In the genomic region with DNA sequence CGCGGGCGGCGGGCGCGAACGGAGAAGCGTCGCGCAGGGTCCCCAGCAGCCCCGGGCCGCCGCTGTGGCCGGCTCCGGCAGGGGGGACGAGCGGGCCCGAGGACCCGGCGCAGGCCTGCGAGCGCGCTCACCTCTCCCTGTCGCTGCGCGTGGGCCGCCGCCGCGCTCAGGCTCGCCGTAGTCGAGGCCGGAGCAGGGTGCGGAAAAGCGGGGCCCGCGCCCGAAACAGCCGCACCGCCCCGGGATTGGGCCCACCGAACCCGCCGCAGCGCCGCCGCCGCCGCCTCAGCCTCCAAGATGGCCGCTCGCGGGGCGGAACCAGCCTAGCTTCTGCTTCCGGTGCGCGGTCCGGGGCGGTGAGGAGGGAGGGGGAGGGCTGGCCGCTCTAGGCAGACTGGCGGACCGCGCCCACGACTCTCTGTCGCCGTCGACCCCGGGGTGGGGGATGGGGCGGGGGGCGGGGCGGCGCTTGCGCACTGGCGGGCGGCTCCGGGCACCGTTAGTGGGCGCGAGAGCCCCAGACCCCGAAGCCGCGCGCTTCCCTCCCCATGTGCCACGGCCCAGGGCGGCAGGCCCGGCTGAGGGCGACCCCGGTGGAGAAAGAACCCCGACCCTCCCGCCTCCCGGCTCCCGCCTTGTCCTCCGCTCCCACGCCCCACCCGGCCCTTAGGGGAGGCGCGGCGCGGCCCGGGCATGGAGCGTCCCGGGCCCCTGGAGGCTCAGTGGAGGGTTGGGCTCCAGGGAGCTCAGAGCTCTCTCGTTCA, we compare ENCODE assay signal across 1 cellular context.
TF ChIP-seq lines count a peak whose summit lies in the region.

A gene (minus strand): TSS at position 320 of the 764 bp plus-strand sequence. CDS start 5,862 bp downstream, outside the sequence.

TF ChIP-seq in HepG2, 621 proteins besides CTCF, POLR2A, EP300 and RAD21 (continued from another document and continues in another):
- TF ChIP-seq, protein P1, sequence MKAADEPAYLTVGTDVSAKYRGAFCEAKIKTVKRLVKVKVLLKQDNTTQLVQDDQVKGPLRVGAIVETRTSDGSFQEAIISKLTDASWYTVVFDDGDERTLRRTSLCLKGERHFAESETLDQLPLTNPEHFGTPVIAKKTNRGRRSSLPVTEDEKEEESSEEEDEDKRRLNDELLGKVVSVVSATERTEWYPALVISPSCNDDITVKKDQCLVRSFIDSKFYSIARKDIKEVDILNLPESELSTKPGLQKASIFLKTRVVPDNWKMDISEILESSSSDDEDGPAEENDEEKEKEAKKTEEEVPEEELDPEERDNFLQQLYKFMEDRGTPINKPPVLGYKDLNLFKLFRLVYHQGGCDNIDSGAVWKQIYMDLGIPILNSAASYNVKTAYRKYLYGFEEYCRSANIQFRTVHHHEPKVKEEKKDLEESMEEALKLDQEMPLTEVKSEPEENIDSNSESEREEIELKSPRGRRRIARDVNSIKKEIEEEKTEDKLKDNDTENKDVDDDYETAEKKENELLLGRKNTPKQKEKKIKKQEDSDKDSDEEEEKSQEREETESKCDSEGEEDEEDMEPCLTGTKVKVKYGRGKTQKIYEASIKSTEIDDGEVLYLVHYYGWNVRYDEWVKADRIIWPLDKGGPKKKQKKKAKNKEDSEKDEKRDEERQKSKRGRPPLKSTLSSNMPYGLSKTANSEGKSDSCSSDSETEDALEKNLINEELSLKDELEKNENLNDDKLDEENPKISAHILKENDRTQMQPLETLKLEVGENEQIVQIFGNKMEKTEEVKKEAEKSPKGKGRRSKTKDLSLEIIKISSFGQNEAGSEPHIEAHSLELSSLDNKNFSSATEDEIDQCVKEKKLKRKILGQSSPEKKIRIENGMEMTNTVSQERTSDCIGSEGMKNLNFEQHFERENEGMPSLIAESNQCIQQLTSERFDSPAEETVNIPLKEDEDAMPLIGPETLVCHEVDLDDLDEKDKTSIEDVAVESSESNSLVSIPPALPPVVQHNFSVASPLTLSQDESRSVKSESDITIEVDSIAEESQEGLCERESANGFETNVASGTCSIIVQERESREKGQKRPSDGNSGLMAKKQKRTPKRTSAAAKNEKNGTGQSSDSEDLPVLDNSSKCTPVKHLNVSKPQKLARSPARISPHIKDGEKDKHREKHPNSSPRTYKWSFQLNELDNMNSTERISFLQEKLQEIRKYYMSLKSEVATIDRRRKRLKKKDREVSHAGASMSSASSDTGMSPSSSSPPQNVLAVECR (CRISPR knock-in tag; IDR thresholded peaks at IDR 0.05; ENCODE audit: borderline replicate concordance), result peak; percentile 73
- TF ChIP-seq RNF2 (conservative IDR thresholded peaks at IDR 0.05; ENCODE audit: low read depth) (no peak), REPIN1 (CRISPR knock-in tag; IDR thresholded peaks at IDR 0.05; ENCODE audit: borderline replicate concordance, low read depth) (peak; percentile 72), MLLT10 (CRISPR knock-in tag; IDR thresholded peaks at IDR 0.05) (no peak), ZNF589 (CRISPR knock-in tag; conservative IDR thresholded peaks at IDR 0.05) (peak; percentile 59; the same call in 1 of the 2 replicates), HDAC1 (CRISPR knock-in tag; IDR thresholded peaks at IDR 0.05) (peak; percentile 57; the same call in 1 of the 2 replicates), FLYWCH1 (CRISPR knock-in tag; IDR thresholded peaks at IDR 0.05) (no peak), NR2F6 (IDR thresholded peaks at IDR 0.05) (no peak), NR2F6 (CRISPR knock-in tag; IDR thresholded peaks at IDR 0.05) (peak; percentile 23; the same call in 1 of the 2 replicates), ZNF335 (CRISPR knock-in tag; IDR thresholded peaks at IDR 0.05) (no peak), STAT5B (CRISPR knock-in tag; IDR thresholded peaks at IDR 0.05) (no peak), ZNF446 (CRISPR knock-in tag; IDR thresholded peaks at IDR 0.05) (peak; percentile 80; the same call in 1 of the 2 replicates), ZNF17 (CRISPR knock-in tag; IDR thresholded peaks at IDR 0.05) (no peak), SP1 (IDR thresholded peaks at IDR 0.05) (no peak), SP1 (CRISPR knock-in tag; IDR thresholded peaks at IDR 0.05) (peak; percentile 68; the same call in 1 of the 2 replicates), SAP130 (CRISPR knock-in tag; IDR thresholded peaks at IDR 0.05; ENCODE audit: low read depth) (peak; percentile 71; the same call in 1 of the 2 replicates), EED (CRISPR knock-in tag; IDR thresholded peaks at IDR 0.05) (no peak), HCFC1 (IDR thresholded peaks at IDR 0.05; ENCODE audit: low read depth, low read length) (peak; percentile 61), HOXA9 (CRISPR knock-in tag; IDR thresholded peaks at IDR 0.05; ENCODE audit: borderline replicate concordance) (0 out of 2 replicates have a peak, but pooled peaks have one; percentile 71), SOX6 (IDR thresholded peaks at IDR 0.05) (no peak), SOX6 (CRISPR knock-in tag; IDR thresholded peaks at IDR 0.05) (no peak), ZNF766 (CRISPR knock-in tag; IDR thresholded peaks at IDR 0.05; ENCODE audit: borderline replicate concordance) (no peak), TBL1XR1 (IDR thresholded peaks at IDR 0.05; ENCODE audit: borderline replicate concordance, low read length, partially characterized antibody) (no peak), ZNF501 (CRISPR knock-in tag; IDR thresholded peaks at IDR 0.05) (peak; percentile 68), IRF2 (CRISPR knock-in tag; IDR thresholded peaks at IDR 0.05) (peak; percentile 72; the same call in 1 of the 2 replicates), ZBTB38 (CRISPR knock-in tag; IDR thresholded peaks at IDR 0.05) (no peak), ZNF530 (CRISPR knock-in tag; IDR thresholded peaks at IDR 0.05; ENCODE audit: low read depth) (no peak), ZNF430 (CRISPR knock-in tag; IDR thresholded peaks at IDR 0.05) (no peak), MAF1 (CRISPR knock-in tag; IDR thresholded peaks at IDR 0.05; ENCODE audit: borderline replicate concordance) (no peak; the same call in 1 of the 2 replicates), ZNF563 (CRISPR knock-in tag; IDR thresholded peaks at IDR 0.05) (0 out of 2 replicates have a peak, but pooled peaks have one; percentile 32), LCORL (IDR thresholded peaks at IDR 0.05) (no peak), LCORL (CRISPR knock-in tag; IDR thresholded peaks at IDR 0.05) (0 out of 2 replicates have a peak, but pooled peaks have one; percentile 59), ZNF251 (CRISPR knock-in tag; IDR thresholded peaks at IDR 0.05) (no peak), ZNF607 (CRISPR knock-in tag; IDR thresholded peaks at IDR 0.05; ENCODE audit: borderline replicate concordance) (peak; percentile 31; the same call in 1 of the 2 replicates), ATAD3A (CRISPR knock-in tag; IDR thresholded peaks at IDR 0.05) (no peak), FIP1L1 (IDR thresholded peaks at IDR 0.05; ENCODE audit: borderline replicate concordance, insufficient read depth, low read depth, low read length) (no peak), SMARCE1 (IDR thresholded peaks at IDR 0.05; ENCODE audit: borderline replicate concordance) (no peak)
- TF ChIP-seq, protein P2, sequence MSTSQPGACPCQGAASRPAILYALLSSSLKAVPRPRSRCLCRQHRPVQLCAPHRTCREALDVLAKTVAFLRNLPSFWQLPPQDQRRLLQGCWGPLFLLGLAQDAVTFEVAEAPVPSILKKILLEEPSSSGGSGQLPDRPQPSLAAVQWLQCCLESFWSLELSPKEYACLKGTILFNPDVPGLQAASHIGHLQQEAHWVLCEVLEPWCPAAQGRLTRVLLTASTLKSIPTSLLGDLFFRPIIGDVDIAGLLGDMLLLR (CRISPR knock-in tag; IDR thresholded peaks at IDR 0.05), result no peak
- TF ChIP-seq, protein P3, sequence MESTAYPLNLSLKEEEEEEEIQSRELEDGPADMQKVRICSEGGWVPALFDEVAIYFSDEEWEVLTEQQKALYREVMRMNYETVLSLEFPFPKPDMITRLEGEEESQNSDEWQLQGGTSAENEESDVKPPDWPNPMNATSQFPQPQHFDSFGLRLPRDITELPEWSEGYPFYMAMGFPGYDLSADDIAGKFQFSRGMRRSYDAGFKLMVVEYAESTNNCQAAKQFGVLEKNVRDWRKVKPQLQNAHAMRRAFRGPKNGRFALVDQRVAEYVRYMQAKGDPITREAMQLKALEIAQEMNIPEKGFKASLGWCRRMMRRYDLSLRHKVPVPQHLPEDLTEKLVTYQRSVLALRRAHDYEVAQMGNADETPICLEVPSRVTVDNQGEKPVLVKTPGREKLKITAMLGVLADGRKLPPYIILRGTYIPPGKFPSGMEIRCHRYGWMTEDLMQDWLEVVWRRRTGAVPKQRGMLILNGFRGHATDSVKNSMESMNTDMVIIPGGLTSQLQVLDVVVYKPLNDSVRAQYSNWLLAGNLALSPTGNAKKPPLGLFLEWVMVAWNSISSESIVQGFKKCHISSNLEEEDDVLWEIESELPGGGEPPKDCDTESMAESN (CRISPR knock-in tag; conservative IDR thresholded peaks at IDR 0.05), result no peak
- TF ChIP-seq, protein P4, sequence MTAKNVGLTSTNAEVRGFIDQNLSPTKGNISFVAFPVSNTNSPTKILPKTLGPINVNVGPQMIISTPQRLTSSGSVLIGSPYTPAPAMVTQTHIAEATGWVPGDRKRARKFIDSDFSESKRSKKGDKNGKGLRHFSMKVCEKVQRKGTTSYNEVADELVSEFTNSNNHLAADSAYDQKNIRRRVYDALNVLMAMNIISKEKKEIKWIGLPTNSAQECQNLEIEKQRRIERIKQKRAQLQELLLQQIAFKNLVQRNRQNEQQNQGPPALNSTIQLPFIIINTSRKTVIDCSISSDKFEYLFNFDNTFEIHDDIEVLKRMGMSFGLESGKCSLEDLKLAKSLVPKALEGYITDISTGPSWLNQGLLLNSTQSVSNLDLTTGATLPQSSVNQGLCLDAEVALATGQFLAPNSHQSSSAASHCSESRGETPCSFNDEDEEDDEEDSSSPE (CRISPR knock-in tag; IDR thresholded peaks at IDR 0.05), result peak; percentile 67
- TF ChIP-seq, protein P5, sequence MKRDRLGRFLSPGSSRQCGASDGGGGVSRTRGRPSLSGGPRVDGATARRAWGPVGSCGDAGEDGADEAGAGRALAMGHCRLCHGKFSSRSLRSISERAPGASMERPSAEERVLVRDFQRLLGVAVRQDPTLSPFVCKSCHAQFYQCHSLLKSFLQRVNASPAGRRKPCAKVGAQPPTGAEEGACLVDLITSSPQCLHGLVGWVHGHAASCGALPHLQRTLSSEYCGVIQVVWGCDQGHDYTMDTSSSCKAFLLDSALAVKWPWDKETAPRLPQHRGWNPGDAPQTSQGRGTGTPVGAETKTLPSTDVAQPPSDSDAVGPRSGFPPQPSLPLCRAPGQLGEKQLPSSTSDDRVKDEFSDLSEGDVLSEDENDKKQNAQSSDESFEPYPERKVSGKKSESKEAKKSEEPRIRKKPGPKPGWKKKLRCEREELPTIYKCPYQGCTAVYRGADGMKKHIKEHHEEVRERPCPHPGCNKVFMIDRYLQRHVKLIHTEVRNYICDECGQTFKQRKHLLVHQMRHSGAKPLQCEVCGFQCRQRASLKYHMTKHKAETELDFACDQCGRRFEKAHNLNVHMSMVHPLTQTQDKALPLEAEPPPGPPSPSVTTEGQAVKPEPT (CRISPR knock-in tag; IDR thresholded peaks at IDR 0.05; ENCODE audit: low read depth), result 0 out of 2 replicates have a peak, but pooled peaks have one; percentile 86
- TF ChIP-seq, protein P6, sequence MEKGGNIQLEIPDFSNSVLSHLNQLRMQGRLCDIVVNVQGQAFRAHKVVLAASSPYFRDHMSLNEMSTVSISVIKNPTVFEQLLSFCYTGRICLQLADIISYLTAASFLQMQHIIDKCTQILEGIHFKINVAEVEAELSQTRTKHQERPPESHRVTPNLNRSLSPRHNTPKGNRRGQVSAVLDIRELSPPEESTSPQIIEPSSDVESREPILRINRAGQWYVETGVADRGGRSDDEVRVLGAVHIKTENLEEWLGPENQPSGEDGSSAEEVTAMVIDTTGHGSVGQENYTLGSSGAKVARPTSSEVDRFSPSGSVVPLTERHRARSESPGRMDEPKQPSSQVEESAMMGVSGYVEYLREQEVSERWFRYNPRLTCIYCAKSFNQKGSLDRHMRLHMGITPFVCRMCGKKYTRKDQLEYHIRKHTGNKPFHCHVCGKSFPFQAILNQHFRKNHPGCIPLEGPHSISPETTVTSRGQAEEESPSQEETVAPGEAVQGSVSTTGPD (CRISPR knock-in tag; IDR thresholded peaks at IDR 0.05), result no peak
- TF ChIP-seq, protein P7, sequence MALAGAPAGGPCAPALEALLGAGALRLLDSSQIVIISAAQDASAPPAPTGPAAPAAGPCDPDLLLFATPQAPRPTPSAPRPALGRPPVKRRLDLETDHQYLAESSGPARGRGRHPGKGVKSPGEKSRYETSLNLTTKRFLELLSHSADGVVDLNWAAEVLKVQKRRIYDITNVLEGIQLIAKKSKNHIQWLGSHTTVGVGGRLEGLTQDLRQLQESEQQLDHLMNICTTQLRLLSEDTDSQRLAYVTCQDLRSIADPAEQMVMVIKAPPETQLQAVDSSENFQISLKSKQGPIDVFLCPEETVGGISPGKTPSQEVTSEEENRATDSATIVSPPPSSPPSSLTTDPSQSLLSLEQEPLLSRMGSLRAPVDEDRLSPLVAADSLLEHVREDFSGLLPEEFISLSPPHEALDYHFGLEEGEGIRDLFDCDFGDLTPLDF (CRISPR knock-in tag; IDR thresholded peaks at IDR 0.05), result peak; percentile 33; the same call in 1 of the 2 replicates
- TF ChIP-seq, protein P8, sequence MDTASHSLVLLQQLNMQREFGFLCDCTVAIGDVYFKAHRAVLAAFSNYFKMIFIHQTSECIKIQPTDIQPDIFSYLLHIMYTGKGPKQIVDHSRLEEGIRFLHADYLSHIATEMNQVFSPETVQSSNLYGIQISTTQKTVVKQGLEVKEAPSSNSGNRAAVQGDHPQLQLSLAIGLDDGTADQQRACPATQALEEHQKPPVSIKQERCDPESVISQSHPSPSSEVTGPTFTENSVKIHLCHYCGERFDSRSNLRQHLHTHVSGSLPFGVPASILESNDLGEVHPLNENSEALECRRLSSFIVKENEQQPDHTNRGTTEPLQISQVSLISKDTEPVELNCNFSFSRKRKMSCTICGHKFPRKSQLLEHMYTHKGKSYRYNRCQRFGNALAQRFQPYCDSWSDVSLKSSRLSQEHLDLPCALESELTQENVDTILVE (CRISPR knock-in tag; IDR thresholded peaks at IDR 0.05), result peak; percentile 95
